22 cellular contexts compared by ENCODE assay signal in the genomic region with DNA sequence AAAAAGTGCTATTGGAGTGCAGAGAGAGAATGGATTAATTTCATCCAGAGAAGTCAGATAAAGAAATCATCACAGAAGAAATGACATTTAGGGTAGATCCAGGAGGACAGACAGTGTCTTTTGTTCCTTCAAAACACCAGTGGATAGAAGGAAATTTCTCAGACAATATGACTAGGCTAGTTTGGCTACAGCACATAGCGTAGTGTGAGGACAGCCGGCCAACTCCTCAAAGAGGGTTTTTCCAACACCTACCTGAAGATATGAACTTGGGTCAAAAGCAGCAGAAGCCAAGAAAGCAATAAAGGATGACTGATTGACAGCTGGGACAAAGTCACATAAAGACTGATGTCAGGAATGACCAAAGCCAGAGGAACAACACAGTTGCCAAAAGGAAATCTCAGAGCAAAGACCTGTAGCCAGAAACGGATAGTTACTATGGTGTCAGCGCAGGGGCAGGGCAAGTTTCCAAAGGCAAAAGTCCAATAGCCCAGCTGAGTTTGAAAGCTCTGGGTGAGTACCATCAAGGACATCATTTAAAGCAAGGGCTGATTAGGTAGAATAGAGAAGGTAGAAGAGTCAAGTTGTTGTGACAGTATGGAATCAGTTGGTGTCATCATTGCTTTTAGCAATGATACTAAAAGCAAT. TPM values are rescaled to one million over a fixed set of nuclear protein-coding genes. Genes with fewer than 3 reads are reported as not detected.
"Had no signal": no experiment of that assay in that cellular context is flagged by ENCODE, and none has a peak within 500 bp of the region (broad histone marks: within the 10 kb centered on the region; RNA-seq: fewer than 3 reads in every experiment).

No MANE protein-coding gene starts in this region.

- H3K36me3 ChIP-seq: SJCRH30 had no signal

- H3K27ac ChIP-seq: SJCRH30, VCaP had no signal

- H3K27me3 ChIP-seq: SJCRH30 had no signal

- H3K9me3 ChIP-seq: SK-N-SH had no signal

- ATAC-seq: activated T-cell treated with anti-CD3 and anti-CD28 coated beads, Interleukin-2, amount 50 U/mL, for 4 hours had no signal

- H3K4me3 ChIP-seq: SJCRH30 had no signal

- DNase-seq: activated CD4-positive, alpha-beta memory T cell treated with anti-CD3 and anti-CD28 coated beads for 36 hours; activated CD4-positive, alpha-beta T cell treated with anti-CD3 and anti-CD28 coated beads, Interleukin-2, amount 10 ng/mL, durations not matched to agents 7 days and 5 days; activated CD4-positive, CD25-positive, alpha-beta regulatory T cell; activated CD8-positive, alpha-beta memory T cell treated with anti-CD3 and anti-CD28 coated beads for 24 hours; activated gamma-delta T cell; activated naive CD4-positive, alpha-beta T cell treated with anti-CD3 and anti-CD28 coated beads for 36 hours; activated naive CD8-positive, alpha-beta T cell treated with anti-CD3 and anti-CD28 coated beads for 36 hours; activated T-cell treated with anti-CD3 and anti-CD28 coated beads, Interleukin-2, amount 50 U/mL, for 4 hours; IMR-90; Kasumi-1; KBM-7; NCI-H1105 treated with DMSO at 0.1 percent for 48 hours; NCI-H1436 treated with DMSO at 0.1 percent for 48 hours; NCI-H187; NCI-H2081; NCI-H524; SJCRH30; SK-N-SH; T-helper 1 cell had no signal

- H3K4me1 ChIP-seq: SJCRH30 had no signal

RNA-seq across cellular contexts. Expression of a gene that starts 58.7 kb away (rescaled TPM):
- total RNA-seq: activated CD4-positive, alpha-beta memory T cell treated with anti-CD3 and anti-CD28 coated beads for 36 hours; activated CD4-positive, alpha-beta T cell treated with anti-CD3 and anti-CD28 coated beads, Interleukin-2, amount 10 ng/mL, durations not matched to agents 7 days and 5 days; activated naive CD4-positive, alpha-beta T cell treated with anti-CD3 and anti-CD28 coated beads for 36 hours; activated naive CD8-positive, alpha-beta T cell treated with anti-CD3 and anti-CD28 coated beads for 36 hours; OCI-LY7; T-helper 2 cell treated with Interferon-gamma antibody and Interleukin-4, amounts not matched to agents 100 ng/mL and 5 ng/mL, for 36 hours had no signal
